Comparison of ENCODE assay signal across 1 cellular context in genomic region chr16:11315499-11315898, GRCh38.
TF ChIP-seq lines count a peak whose summit lies in the region.

No MANE protein-coding gene starts in this region.

TF ChIP-seq in H1, 55 proteins besides CTCF, POLR2A, EP300 and RAD21:
- TF ChIP-seq PHF8 (conservative IDR thresholded peaks at IDR 0.05; ENCODE audit: low read depth, low read length) (no peak), SIX5 (IDR thresholded peaks at IDR 0.05; ENCODE audit: low read depth, low read length) (no peak), SP4 (IDR thresholded peaks at IDR 0.05; ENCODE audit: low read length) (no peak), ZNF274 (IDR thresholded peaks at IDR 0.05; ENCODE audit: borderline replicate concordance, extremely low read depth, low read length) (no peak), E2F6 (IDR thresholded peaks at IDR 0.05) (peak; percentile 48), TBP (IDR thresholded peaks at IDR 0.05; ENCODE audit: low read depth, low read length) (0 out of 2 replicates have a peak, but pooled peaks have one; percentile 17), CHD2 (IDR thresholded peaks at IDR 0.05; ENCODE audit: low read length) (peak; percentile 71), TCF12 (IDR thresholded peaks at IDR 0.05; ENCODE audit: low read depth, low read length) (peak; percentile 99), KDM1A (IDR thresholded peaks at IDR 0.05; ENCODE audit: borderline replicate concordance, low read length) (peak; percentile 44; the same call in 1 of the 2 replicates), GABPA (IDR thresholded peaks at IDR 0.05; ENCODE audit: borderline replicate concordance, insufficient read depth, low read length) (no peak), ATF3 (IDR thresholded peaks at IDR 0.05; ENCODE audit: insufficient read depth, low read depth, low read length) (no peak), FOSL1 (IDR thresholded peaks at IDR 0.05; ENCODE audit: insufficient read depth, low read depth, low read length) (no peak), MAX (IDR thresholded peaks at IDR 0.05) (peak; percentile 81), CHD1 (IDR thresholded peaks at IDR 0.05; ENCODE audit: low read depth, low read length) (no peak), SP1 (IDR thresholded peaks at IDR 0.05; ENCODE audit: low read depth, low read length) (peak; percentile 83; the same call in 1 of the 2 replicates), TEAD4 (IDR thresholded peaks at IDR 0.05; ENCODE audit: low read depth, low read length) (peak; percentile 99), ASH2L (IDR thresholded peaks at IDR 0.05; ENCODE audit: low read length) (peak; percentile 27), JUND (IDR thresholded peaks at IDR 0.05; ENCODE audit: low read length) (peak; percentile 43; the same call in 1 of the 2 replicates), GTF2F1 (IDR thresholded peaks at IDR 0.05; ENCODE audit: borderline replicate concordance, low read depth, low read length) (no peak), CBX8 (IDR thresholded peaks at IDR 0.05; ENCODE audit: borderline replicate concordance, low read depth, low read length) (no peak), HDAC2 (IDR thresholded peaks at IDR 0.05; ENCODE audit: borderline replicate concordance in 1 of 2, low read depth in 2 of 2, low read length in 2 of 2) (peak in 1 of 2 experiments; percentile 77; a peak in 1 of 4 replicates), SIN3A (conservative IDR thresholded peaks at IDR 0.05 in 1 of 2, IDR thresholded peaks at IDR 0.05 in 1 of 2; ENCODE audit: low read depth in 1 of 2, low read length in 2 of 2) (peak; percentile 60 to 78; a peak in 2 of 4 replicates), CBX5 (IDR thresholded peaks at IDR 0.05; ENCODE audit: low read depth, low read length) (no peak), SP2 (IDR thresholded peaks at IDR 0.05; ENCODE audit: low read length) (no peak), NRF1 (IDR thresholded peaks at IDR 0.05; ENCODE audit: low read depth, low read length) (no peak), CTBP2 (IDR thresholded peaks at IDR 0.05; ENCODE audit: borderline replicate concordance, insufficient read depth, insufficient read length, low read length) (peak; percentile 96), HDAC6 (IDR thresholded peaks at IDR 0.05; ENCODE audit: low read depth, low read length) (no peak), CREB1 (IDR thresholded peaks at IDR 0.05) (0 out of 2 replicates have a peak, but pooled peaks have one; percentile 17), TAF7 (optimal IDR thresholded peaks at IDR 0.05; ENCODE audit: borderline replicate concordance, low read depth, low read length) (no peak), YY1 (IDR thresholded peaks at IDR 0.05; ENCODE audit: low read depth, low read length) (peak; percentile 71), RNF2 (IDR thresholded peaks at IDR 0.05; ENCODE audit: borderline replicate concordance, low read depth, low read length, missing control alignments, poor library complexity, severe bottlenecking) (no peak), POU5F1 (IDR thresholded peaks at IDR 0.05; ENCODE audit: low read depth, low read length) (no peak), CEBPB (IDR thresholded peaks at IDR 0.05; ENCODE audit: low read depth, low read length) (no peak)
